In the genomic region with DNA sequence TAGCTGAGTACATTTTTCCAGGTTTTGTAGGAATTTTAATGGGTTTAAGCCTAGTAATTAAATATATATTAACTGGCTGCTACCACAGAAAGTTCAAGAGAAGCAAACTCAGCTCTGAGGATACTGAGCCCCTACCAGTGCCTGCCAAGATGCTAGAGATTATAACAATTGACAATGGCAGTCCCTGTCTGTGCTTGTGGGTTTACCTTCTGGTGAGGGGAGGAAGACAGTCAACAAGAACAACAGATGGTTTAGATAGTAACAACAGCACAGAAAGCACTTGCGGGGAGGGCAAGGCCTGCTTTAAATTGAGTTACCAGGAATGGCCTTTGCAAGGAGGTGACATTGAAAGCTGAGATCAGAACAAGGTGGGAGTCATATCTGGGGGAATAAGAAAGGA, we compare ENCODE assay signal across 18 cellular contexts. TPM values are rescaled to one million over a fixed set of nuclear protein-coding genes. Genes with fewer than 3 reads are reported as not detected.
A peak's percentile ranks its signal among the peaks of the same experiment; 100 is the strongest.
DNase-seq lines count a peak whose midpoint lies in the region; ATAC-seq lines count a peak whose summit lies in the region.
"Had no signal": no experiment of that assay in that cellular context is flagged by ENCODE, and none has a peak within 500 bp of the region (broad histone marks: within the 10 kb centered on the region; RNA-seq: fewer than 3 reads in every experiment).

No MANE protein-coding gene starts in this region.

- H3K9me3 Mint-ChIP-seq in activated naive CD4-positive, alpha-beta T cell treated with anti-CD3 and anti-CD28 coated beads, Interleukin-2, amount 50 U/mL, for 24 hours: no peaks in the 10 kb centered on the region
- H3K9me3 Mint-ChIP-seq in activated naive CD8-positive, alpha-beta T cell treated with anti-CD3 and anti-CD28 coated beads, Interleukin-2, amount 10 ng/mL, durations not matched to agents 7 days and 5 days: no peaks in the 10 kb centered on the region
- H3K9me3 Mint-ChIP-seq: H9 had no signal

- peaks cover 74% of the 10 kb centered on the region for H3K4me1 Mint-ChIP-seq in activated naive CD4-positive, alpha-beta T cell treated with anti-CD3 and anti-CD28 coated beads, Interleukin-2, amount 50 U/mL, for 24 hours
- H3K4me1 Mint-ChIP-seq in activated naive CD8-positive, alpha-beta T cell treated with anti-CD3 and anti-CD28 coated beads, Interleukin-2, amount 10 ng/mL, durations not matched to agents 7 days and 5 days: peaks cover 44% of the 10 kb centered on the region

- H3K4me3 Mint-ChIP-seq in activated naive CD4-positive, alpha-beta T cell treated with anti-CD3 and anti-CD28 coated beads, Interleukin-2, amount 50 U/mL, for 24 hours: no peak overlapping the region
- peak overlapping the region; percentile 27 for H3K4me3 Mint-ChIP-seq in activated naive CD8-positive, alpha-beta T cell treated with anti-CD3 and anti-CD28 coated beads, Interleukin-2, amount 10 ng/mL, durations not matched to agents 7 days and 5 days
- H3K4me3 Mint-ChIP-seq: H9 had no signal

- DNase-seq in activated naive CD4-positive, alpha-beta T cell treated with anti-CD3 and anti-CD28 coated beads, Interleukin-2, amount 50 U/mL, for 16 hours: no peak
- peak; percentile 81 for DNase-seq in NCI-H82 treated with DMSO at 0.1 percent for 48 hours (lab: John Stamatoyannopoulos, UW; ENCODE audit: unreplicated experiment)
- no peak for DNase-seq in activated naive CD8-positive, alpha-beta T cell treated with anti-CD3 and anti-CD28 coated beads, Interleukin-2, amount 10 ng/mL, durations not matched to agents 7 days and 5 days
- peak; percentile 81 for DNase-seq in pons (ENCODE audit: low spot score)
- DNase-seq in HUDEP-2 (lab: John Stamatoyannopoulos, UW; ENCODE audit: unreplicated experiment in 76 of 76): no peak
- DNase-seq: activated naive CD4-positive, alpha-beta T cell treated with Interleukin-2 at 50 U/mL for 16 hours; brain microvascular endothelial cell; Calu3; H9; heart right ventricle; mesenchymal stem cell; MV-4-11; NCI-H2081; NCI-H526 treated with DMSO at 0.1 percent for 48 hours; PC-9 had no signal

- peak overlapping the region; percentile 56 for H3K27ac Mint-ChIP-seq in activated naive CD4-positive, alpha-beta T cell treated with anti-CD3 and anti-CD28 coated beads, Interleukin-2, amount 50 U/mL, for 24 hours
- peak overlapping the region; percentile 11 for H3K27ac Mint-ChIP-seq in activated naive CD8-positive, alpha-beta T cell treated with anti-CD3 and anti-CD28 coated beads, Interleukin-2, amount 10 ng/mL, durations not matched to agents 7 days and 5 days
- H3K27ac Mint-ChIP-seq: H9 had no signal

- POLR2A ChIA-PET in activated naive CD8-positive, alpha-beta T cell treated with anti-CD3 and anti-CD28 coated beads, Interleukin-2, amount 10 ng/mL, durations not matched to agents 7 days and 5 days (lab: Charles Lee): no interaction called here

- ATAC-seq in activated naive CD8-positive, alpha-beta T cell treated with anti-CD3 and anti-CD28 coated beads, Interleukin-2, amount 10 ng/mL, durations not matched to agents 7 days and 5 days (ENCODE audit: low read depth): peak; percentile 20
- ATAC-seq in HG03280 (IDR thresholded peaks at IDR 0.05; ENCODE audit: unreplicated experiment): no peak
- ATAC-seq in GM21423 (IDR thresholded peaks at IDR 0.05; ENCODE audit: unreplicated experiment): no peak
- ATAC-seq: heart right ventricle had no signal

- peaks cover 9% of the 10 kb centered on the region for H3K36me3 Mint-ChIP-seq in activated naive CD4-positive, alpha-beta T cell treated with anti-CD3 and anti-CD28 coated beads, Interleukin-2, amount 50 U/mL, for 24 hours
- H3K36me3 Mint-ChIP-seq in activated naive CD8-positive, alpha-beta T cell treated with anti-CD3 and anti-CD28 coated beads, Interleukin-2, amount 10 ng/mL, durations not matched to agents 7 days and 5 days: peaks cover 24% of the 10 kb centered on the region

- H3K27me3 Mint-ChIP-seq in activated naive CD4-positive, alpha-beta T cell treated with anti-CD3 and anti-CD28 coated beads, Interleukin-2, amount 50 U/mL, for 24 hours: no peaks in the 10 kb centered on the region
- H3K27me3 Mint-ChIP-seq in activated naive CD8-positive, alpha-beta T cell treated with anti-CD3 and anti-CD28 coated beads, Interleukin-2, amount 10 ng/mL, durations not matched to agents 7 days and 5 days: no peaks in the 10 kb centered on the region

RNA-seq across cellular contexts. Expression of gene ARHGEF3, which starts 56.6 kb away (rescaled TPM):
- total RNA-seq in activated naive CD8-positive, alpha-beta T cell treated with anti-CD3 and anti-CD28 coated beads, Interleukin-2, amount 10 ng/mL, durations not matched to agents 7 days and 5 days: 100 to 1,000 TPM; 130 TPM

Comparison
In these comparisons a context has a peak if more than half of its experiments do, and no peak if none do; other contexts are left out.
1. DNase-seq: peak in NCI-H82 treated with DMSO at 0.1 percent for 48 hours (single experiment) and pons (single experiment); none in activated naive CD4-positive, alpha-beta T cell treated with anti-CD3 and anti-CD28 coated beads, Interleukin-2, amount 50 U/mL, for 16 hours (single experiment), activated naive CD8-positive, alpha-beta T cell treated with anti-CD3 and anti-CD28 coated beads, Interleukin-2, amount 10 ng/mL, durations not matched to agents 7 days and 5 days (single experiment) and HUDEP-2 (0 of 76).